Comparison of ENCODE assay signal across 13 cellular contexts in genomic region chr11:66859686-66860448, GRCh38.
"Had no signal": no experiment of that assay in that cellular context is flagged by ENCODE, and none has a peak within 500 bp of the region (broad histone marks: within the 10 kb centered on the region; RNA-seq: fewer than 3 reads in every experiment).

No MANE protein-coding gene starts in this region.

- H3K27ac Mint-ChIP-seq: activated naive CD4-positive, alpha-beta T cell treated with anti-CD3 and anti-CD28 coated beads, Interleukin-2, amount 50 U/mL, for 24 hours; activated T-helper 2 cell treated with anti-CD3 and anti-CD28 coated beads, Interferon-gamma antibody, Interleukin-2, Interleukin-4, amounts not matched to agents 10 μg/mL and 5 μg/mL and 100 μg/mL, durations not matched to agents 14 hours and 24 hours and 36 hours; effector memory CD8-positive, alpha-beta T cell; memory B cell; nephron progenitor cell had no signal

- H3K9me3 Mint-ChIP-seq: activated naive CD4-positive, alpha-beta T cell treated with anti-CD3 and anti-CD28 coated beads, Interleukin-2, amount 50 U/mL, for 24 hours; activated T-helper 2 cell treated with anti-CD3 and anti-CD28 coated beads, Interferon-gamma antibody, Interleukin-2, Interleukin-4, amounts not matched to agents 10 μg/mL and 5 μg/mL and 100 μg/mL, durations not matched to agents 14 hours and 24 hours and 36 hours; effector memory CD8-positive, alpha-beta T cell; memory B cell; nephron progenitor cell had no signal

- H3K36me3 Mint-ChIP-seq: activated naive CD4-positive, alpha-beta T cell treated with anti-CD3 and anti-CD28 coated beads, Interleukin-2, amount 50 U/mL, for 24 hours had no signal

- H3K9me3 ChIP-seq: ovary, stomach, thoracic aorta had no signal

- H3K27me3 ChIP-seq: ovary, stomach had no signal

- H3K27me3 Mint-ChIP-seq: activated naive CD4-positive, alpha-beta T cell treated with anti-CD3 and anti-CD28 coated beads, Interleukin-2, amount 50 U/mL, for 24 hours; effector memory CD8-positive, alpha-beta T cell; memory B cell had no signal

- H3K4me3 Mint-ChIP-seq: activated naive CD4-positive, alpha-beta T cell treated with anti-CD3 and anti-CD28 coated beads, Interleukin-2, amount 50 U/mL, for 24 hours; effector memory CD8-positive, alpha-beta T cell; nephron progenitor cell had no signal

- ATAC-seq: effector memory CD8-positive, alpha-beta T cell; left colon had no signal

- H3K4me3 ChIP-seq: ovary, skin epidermis, stomach, thoracic aorta had no signal

- H3K27ac ChIP-seq: ovary, skin epidermis, stomach, thoracic aorta, WERI-Rb-1 had no signal

- DNase-seq: activated CD4-positive, alpha-beta T cell treated with anti-CD3 and anti-CD28 coated beads for 4 hours; central memory CD4-positive, alpha-beta T cell; effector memory CD8-positive, alpha-beta T cell; nephron progenitor cell; stomach; WERI-Rb-1 had no signal

- H3K36me3 ChIP-seq: ovary, thoracic aorta had no signal

- H3K4me1 Mint-ChIP-seq: activated naive CD4-positive, alpha-beta T cell treated with anti-CD3 and anti-CD28 coated beads, Interleukin-2, amount 50 U/mL, for 24 hours had no signal
